9 cellular contexts compared by ENCODE assay signal in genomic region chr1:158117854-158118691, GRCh38.
A peak's percentile ranks its signal among the peaks of the same experiment; 100 is the strongest.
DNase-seq lines count a peak whose midpoint lies in the region; ATAC-seq, FAIRE-seq and TF ChIP-seq lines count a peak whose summit lies in the region.
"Had no signal": no experiment of that assay in that cellular context is flagged by ENCODE, and none has a peak within 500 bp of the region (broad histone marks: within the 10 kb centered on the region; RNA-seq: fewer than 3 reads in every experiment).

No MANE protein-coding gene starts in this region.

- H3K36me3 ChIP-seq in left lung = no peaks in the 10 kb centered on the region

- peak overlapping the region; percentile 21 for H3K4me3 Mint-ChIP-seq in central memory CD8-positive, alpha-beta T cell
- H3K4me3 Mint-ChIP-seq: stimulated activated naive CD8-positive, alpha-beta T cell treated with anti-CD3 and anti-CD28 coated beads, Interleukin-15, Interleukin-2, amounts not matched to agents 100 ng/mL and 50 ng/mL, for 24 hours had no signal

- no peaks in the 10 kb centered on the region for H3K9me3 ChIP-seq in left lung

- no peak for FAIRE-seq in HTR-8/SVneo (lab: Jason Lieb, UNC)

- H3K36me3 Mint-ChIP-seq in central memory CD8-positive, alpha-beta T cell (ENCODE audit: insufficient read depth) = no peaks in the 10 kb centered on the region

- no peak overlapping the region for H3K27ac ChIP-seq in left lung

- DNase-seq in CD1c-positive myeloid dendritic cell (ENCODE audit: extremely low spot score) = peak; percentile 49
- DNase-seq in HTR-8/SVneo (ENCODE audit: insufficient read length, low spot score) = peak; percentile 21
- peak; percentile 14 for DNase-seq in T-helper 9 cell
- peak in 1 of 2 donors; percentile 22 for DNase-seq in central memory CD8-positive, alpha-beta T cell (ENCODE audit: low spot score in 2 of 2)
- DNase-seq in left lung = peak; percentile 46 to 84
- DNase-seq in stimulated activated CD8-positive, alpha-beta memory T cell treated with anti-CD3 and anti-CD28 coated beads, Interleukin-15, amount 100 ng/mL, for 48 hours (ENCODE audit: low read depth in 2 of 2) = peak; percentile 19 to 29
- no peak for DNase-seq in NCI-H128 (lab: John Stamatoyannopoulos, UW; ENCODE audit: unreplicated experiment)

- peaks cover 18% of the 10 kb centered on the region for H3K4me1 Mint-ChIP-seq in central memory CD8-positive, alpha-beta T cell

- peaks cover 80% of the 10 kb centered on the region for H3K27me3 Mint-ChIP-seq in central memory CD8-positive, alpha-beta T cell

- H3K9me3 Mint-ChIP-seq in central memory CD8-positive, alpha-beta T cell = no peaks in the 10 kb centered on the region
- H3K9me3 Mint-ChIP-seq: stimulated activated naive CD8-positive, alpha-beta T cell treated with anti-CD3 and anti-CD28 coated beads, Interleukin-15, Interleukin-2, amounts not matched to agents 100 ng/mL and 50 ng/mL, for 24 hours had no signal

- intact Hi-C loops in left lung (cut with DNase I) = loop anchor here (5.0 to 10.0 kb wide), 2 partner anchors 133 to 151 kb away; no protein-coding TSS in a partner anchor

- no peak overlapping the region for H3K27ac Mint-ChIP-seq in central memory CD8-positive, alpha-beta T cell (ENCODE audit: low read depth)
- H3K27ac Mint-ChIP-seq: stimulated activated naive CD8-positive, alpha-beta T cell treated with anti-CD3 and anti-CD28 coated beads, Interleukin-15, Interleukin-2, amounts not matched to agents 100 ng/mL and 50 ng/mL, for 24 hours had no signal

- no peak overlapping the region for H3K4me3 ChIP-seq in left lung

- H3K27me3 ChIP-seq in left lung = peaks cover 5 to 81% of the 10 kb centered on the region in 2 donors

- H3K4me1 ChIP-seq in left lung = peaks cover 7 to 15% of the 10 kb centered on the region in 2 donors

- peak; percentile 62 for ATAC-seq in central memory CD8-positive, alpha-beta T cell (replicated peaks; ENCODE audit: extremely low read depth, poor library complexity, severe bottlenecking)
- ATAC-seq in left lung = peak; percentile 77
- no peak for ATAC-seq in HG02588 (IDR thresholded peaks at IDR 0.05; ENCODE audit: unreplicated experiment)

- peak in 1 of 2 donors; percentile 22 for TF ChIP-seq CTCF in left lung (IDR thresholded peaks at IDR 0.05)
